In the genomic region with DNA sequence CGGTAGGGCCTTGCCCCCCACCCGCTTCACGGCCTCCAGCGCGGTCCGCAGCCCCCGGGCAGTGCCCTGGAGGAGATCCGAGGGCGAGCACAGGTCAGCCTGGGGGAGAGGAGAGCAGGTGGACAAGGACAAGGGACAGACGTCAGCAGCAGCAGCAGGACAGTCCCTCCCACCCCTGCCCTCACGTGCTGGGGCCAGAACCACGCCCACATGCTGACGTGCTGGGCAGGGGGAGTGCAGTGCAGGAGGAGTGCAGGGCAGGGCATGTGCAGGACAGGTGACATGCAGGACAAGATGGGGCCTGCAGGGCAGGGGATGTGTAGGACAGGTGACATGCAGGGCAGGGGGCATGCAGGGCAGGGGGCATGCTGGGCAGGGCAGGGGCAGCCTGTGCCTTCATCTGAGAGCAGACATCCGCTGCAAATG, we compare ENCODE assay signal across 17 cellular contexts. TPM values are rescaled to one million over a fixed set of nuclear protein-coding genes. Genes with fewer than 3 reads are reported as not detected.
DNase-seq lines count a peak whose midpoint lies in the region; ATAC-seq and TF ChIP-seq lines count a peak whose summit lies in the region.
"Had no signal": no experiment of that assay in that cellular context is flagged by ENCODE, and none has a peak within 500 bp of the region (broad histone marks: within the 10 kb centered on the region; RNA-seq: fewer than 3 reads in every experiment).

No MANE protein-coding gene starts in this region.

- H3K4me3 ChIP-seq in SK-N-SH (ENCODE audit: low read depth in 2 of 2, low read length in 1 of 2) (no peak overlapping the region), right lobe of liver (no peak overlapping the region), OCI-LY7 (ENCODE audit: low read depth, low read length, poor library complexity, severe bottlenecking) (no peak overlapping the region)
- H3K4me3 ChIP-seq: BLaER1 treated with 17β-estradiol and CSF1 and Interleukin-3, amounts not matched to agents 10 nM and 100 nM; GM12878; GM23248; SK-N-MC had no signal

- TF ChIP-seq POLR2A in right lobe of liver (IDR thresholded peaks at IDR 0.05): peak; percentile 33

- peaks cover 6% of the 10 kb centered on the region for H3K4me1 Mint-ChIP-seq in central memory CD8-positive, alpha-beta T cell
- peaks cover 8% of the 10 kb centered on the region for H3K4me1 Mint-ChIP-seq in type B pancreatic cell (ENCODE audit: unreplicated experiment)

- POLR2A ChIA-PET in SK-N-SH (lab: Yijun Ruan, JAX): no interaction called here
- POLR2A ChIA-PET in OCI-LY7 (lab: Charles Lee): no interaction called here

- H3K27ac Mint-ChIP-seq in central memory CD8-positive, alpha-beta T cell (ENCODE audit: low read depth): peak overlapping the region; percentile 32
- no peak overlapping the region for H3K27ac Mint-ChIP-seq in type B pancreatic cell

- peak; percentile 33 for DNase-seq in SK-N-SH
- DNase-seq in central memory CD8-positive, alpha-beta T cell (ENCODE audit: low spot score in 2 of 2): no peak
- peak; percentile 49 to 96 (median 93) for DNase-seq in right lobe of liver
- peak; percentile 68 for DNase-seq in type B pancreatic cell (ENCODE audit: extremely low spot score, unreplicated experiment)
- DNase-seq in NCI-H2081 (lab: John Stamatoyannopoulos, UW): no peak
- no peak for DNase-seq in OCI-LY7 (ENCODE audit: low spot score)
- DNase-seq: GM23248, Karpas-422, NCI-H1436, NCI-H2029 treated with DMSO at 0.1 percent for 48 hours, NCI-H526 treated with DMSO at 0.1 percent for 48 hours had no signal

- H3K79me2 ChIP-seq in SK-N-SH (ENCODE audit: insufficient read depth) (no peaks in the 10 kb centered on the region), OCI-LY7 (ENCODE audit: insufficient read depth, low read depth, low read length) (no peaks in the 10 kb centered on the region)

- no peak for TF ChIP-seq RAD21 in SK-N-SH (IDR thresholded peaks at IDR 0.05; ENCODE audit: low read length)

- no peak overlapping the region for H3K4me3 Mint-ChIP-seq in central memory CD8-positive, alpha-beta T cell
- H3K4me3 Mint-ChIP-seq in type B pancreatic cell: no peak overlapping the region

- H3K9me3 ChIP-seq in SK-N-SH (no peaks in the 10 kb centered on the region), right lobe of liver (no peaks in the 10 kb centered on the region), OCI-LY7 (ENCODE audit: low read length) (no peaks in the 10 kb centered on the region)
- H3K9me3 ChIP-seq: BLaER1 treated with 17β-estradiol and CSF1 and Interleukin-3, amounts not matched to agents 10 nM and 100 nM had no signal

- peaks cover 0 to 10% of the 10 kb centered on the region in 2 experiments; a peak in 1 of 4 replicates for H3K4me1 ChIP-seq in SK-N-SH (ENCODE audit: control insufficient read depth in 1 of 2, insufficient read depth in 2 of 2, low read depth in 1 of 2, low read length in 1 of 2)
- H3K4me1 ChIP-seq in right lobe of liver: peaks cover 0 to 16% (median 5%) of the 10 kb centered on the region in 4 donors
- H3K4me1 ChIP-seq in OCI-LY7 (ENCODE audit: insufficient read depth, low read length, poor library complexity, severe bottlenecking): peaks cover 19% of the 10 kb centered on the region

- no peaks in the 10 kb centered on the region for H3K9me3 Mint-ChIP-seq in central memory CD8-positive, alpha-beta T cell
- H3K9me3 Mint-ChIP-seq in type B pancreatic cell: no peaks in the 10 kb centered on the region

- H2AFZ ChIP-seq in SK-N-SH (ENCODE audit: low read depth): no peak overlapping the region
- no peak overlapping the region for H2AFZ ChIP-seq in OCI-LY7 (ENCODE audit: low read length)
- H2AFZ ChIP-seq: GM23248 had no signal

- H3K4me2 ChIP-seq in SK-N-SH: no peak overlapping the region
- H3K4me2 ChIP-seq in OCI-LY7 (ENCODE audit: low read length): no peak overlapping the region
- H3K4me2 ChIP-seq: BLaER1 treated with 17β-estradiol and CSF1 and Interleukin-3, amounts not matched to agents 10 nM and 100 nM had no signal

- H3K9me2 ChIP-seq in SK-N-SH (no peaks in the 10 kb centered on the region), OCI-LY7 (ENCODE audit: insufficient read depth, low read length) (no peaks in the 10 kb centered on the region)

- CTCF ChIA-PET in SK-N-SH (lab: Yijun Ruan, JAX): interaction anchor here (1.0 to 1.4 kb wide), 2 partner anchors 11 to 92 kb away, joined by 5 read pairs; a partner anchor contains a TSS
- CTCF ChIA-PET in OCI-LY7 (lab: Charles Lee; ENCODE audit: unreplicated experiment): no interaction called here

- BruUV-seq in OCI-LY7 (replicated peaks; lab: Mats Ljungman, UMichigan): no TSS peak

- no peaks in the 10 kb centered on the region for H3K27me3 Mint-ChIP-seq in central memory CD8-positive, alpha-beta T cell
- no peaks in the 10 kb centered on the region for H3K27me3 Mint-ChIP-seq in type B pancreatic cell

- TF ChIP-seq EP300 in SK-N-SH (IDR thresholded peaks at IDR 0.05; ENCODE audit: borderline replicate concordance in 1 of 2, low read depth in 1 of 2, low read length in 1 of 2): no peak

- 95% methylated on average over 14 of the region's 14 CpGs for WGBS in SK-N-SH (ENCODE audit: low lambda C conversion rate)
- WGBS in right lobe of liver (ENCODE audit: insufficient coverage, low coverage, low lambda C conversion rate, missing lambda C conversion rate): 35% methylated on average over 5 of the region's 14 CpGs

- no peak overlapping the region for H3K9ac ChIP-seq in SK-N-SH
- H3K9ac ChIP-seq: BLaER1 treated with 17β-estradiol and CSF1 and Interleukin-3, amounts not matched to agents 10 nM and 100 nM; GM23248 had no signal

- no peak overlapping the region for H3K27ac ChIP-seq in SK-N-SH (ENCODE audit: low read depth in 2 of 2, low read length in 1 of 2)
- peak overlapping the region in 2 of 3 donors; percentile 72 to 85 for H3K27ac ChIP-seq in right lobe of liver
- no peak overlapping the region for H3K27ac ChIP-seq in OCI-LY7 (ENCODE audit: low read depth, low read length, poor library complexity, severe bottlenecking)
- H3K27ac ChIP-seq: BLaER1 treated with 17β-estradiol and CSF1 and Interleukin-3, amounts not matched to agents 10 nM and 100 nM; GM23248; SK-N-MC had no signal

- intact Hi-C loops in right lobe of liver (cut with DNase I) (no loop called here), OCI-LY7 (cut with micrococcal nuclease; ENCODE audit: unreplicated experiment) (no loop called here)

- H4K20me1 ChIP-seq in SK-N-SH (ENCODE audit: insufficient read depth): no peaks in the 10 kb centered on the region
- H4K20me1 ChIP-seq in OCI-LY7 (ENCODE audit: insufficient read depth, low read length): no peaks in the 10 kb centered on the region

- H3F3A ChIP-seq in SK-N-SH (replicated peaks; ENCODE audit: insufficient read depth): no peaks in the 10 kb centered on the region

- H3K36me3 Mint-ChIP-seq in central memory CD8-positive, alpha-beta T cell (ENCODE audit: insufficient read depth): peaks cover 37% of the 10 kb centered on the region
- no peaks in the 10 kb centered on the region for H3K36me3 Mint-ChIP-seq in type B pancreatic cell

- TF ChIP-seq CTCF in SK-N-SH (IDR thresholded peaks at IDR 0.05) (no peak), right lobe of liver (IDR thresholded peaks at IDR 0.05) (peak in 1 of 4 donors; percentile 8), type B pancreatic cell (conservative IDR thresholded peaks at IDR 0.05) (no peak), OCI-LY7 (conservative IDR thresholded peaks at IDR 0.05; ENCODE audit: low read length) (no peak)

- H3K36me3 ChIP-seq in SK-N-SH (replicated peaks in 1 of 2; ENCODE audit: control insufficient read depth in 1 of 2, insufficient read depth in 2 of 2, low read length in 1 of 2): peaks cover 21 to 45% of the 10 kb centered on the region in 2 experiments
- H3K36me3 ChIP-seq in right lobe of liver: peaks cover 0 to 49% (median 7%) of the 10 kb centered on the region in 4 donors
- peaks cover 59% of the 10 kb centered on the region for H3K36me3 ChIP-seq in OCI-LY7 (ENCODE audit: insufficient read depth, low read length)

- no peak for ATAC-seq in SK-N-SH treated with all-trans-retinoic acid at 6 μM for 48 hours
- no peak for ATAC-seq in central memory CD8-positive, alpha-beta T cell (replicated peaks; ENCODE audit: extremely low read depth, poor library complexity, severe bottlenecking)
- peak; percentile 19 to 80 (median 48) for ATAC-seq in right lobe of liver
- ATAC-seq in GM18870 (IDR thresholded peaks at IDR 0.05; ENCODE audit: unreplicated experiment): no peak
- ATAC-seq: GM12878 had no signal

- H3K27me3 ChIP-seq in SK-N-SH (ENCODE audit: insufficient read depth) (no peaks in the 10 kb centered on the region), right lobe of liver (no peaks in the 10 kb centered on the region)

RNA-seq across cellular contexts. Expression of a gene that starts 1.5 kb away (rescaled TPM):
- polyA plus RNA-seq in SK-N-SH (2012; rRNA removed): 1.0 and 1.2 TPM in 2 replicates
- polyA plus RNA-seq in SK-N-SH (2012; cell fraction: cytosol; rRNA removed): 0.18 TPM in 1 of 2 replicates, not detected in the other
- 8.7 and 22.8 TPM in 2 replicates for polyA plus RNA-seq in SK-N-SH (2012; cell fraction: nucleus; rRNA removed)
- total RNA-seq in right lobe of liver (1 to 10 TPM in 3 of 6 experiments, under 1 TPM in 1, not detected in 2; 0.53 to 4.5 (median 2.2) TPM), type B pancreatic cell (ENCODE audit: low replicate concordance) (3.1 and 5.6 TPM in 2 replicates), OCI-LY7 (2022) (12.7 and 14.0 TPM in 2 replicates)
- 1.2 and 1.5 TPM in 2 replicates for total RNA-seq in OCI-LY7 (2014; rRNA removed; shearing (Covaris generic))
- total RNA-seq: GM23248 had no signal
- polyA plus RNA-seq: GM23248 had no signal

RNA-seq across cellular contexts. Expression of a gene that starts 10.7 kb away (rescaled TPM):
- 24.2 and 29.8 TPM in 2 replicates for polyA plus RNA-seq in SK-N-SH (2012; rRNA removed)
- 6.4 and 8.9 TPM in 2 replicates for polyA plus RNA-seq in SK-N-SH (2012; cell fraction: cytosol; rRNA removed)
- polyA plus RNA-seq in SK-N-SH (2012; cell fraction: nucleus; rRNA removed): 189 and 213 TPM in 2 replicates
- total RNA-seq in right lobe of liver (10 to 100 TPM; 19.5 to 39.1 (median 24.7) TPM), type B pancreatic cell (ENCODE audit: low replicate concordance) (64.5 and 66.7 TPM in 2 replicates), OCI-LY7 (2022) (72.0 and 75.5 TPM in 2 replicates)
- total RNA-seq in OCI-LY7 (2014; rRNA removed; shearing (Covaris generic)): 30.3 and 39.2 TPM in 2 replicates

RNA-seq across cellular contexts. Expression of a gene that starts 10.9 kb away (rescaled TPM):
- 0.71 and 0.94 TPM in 2 replicates for polyA plus RNA-seq in SK-N-SH (2012; rRNA removed)
- 0.52 and 0.54 TPM in 2 replicates for polyA plus RNA-seq in SK-N-SH (2012; cell fraction: cytosol; rRNA removed)
- polyA plus RNA-seq in SK-N-SH (2012; cell fraction: nucleus; rRNA removed): 3.3 and 3.7 TPM in 2 replicates
- total RNA-seq in right lobe of liver: 1 to 10 TPM in 1 of 6 experiments, under 1 TPM in 5; 0.25 to 1.0 (median 0.45) TPM
- total RNA-seq in type B pancreatic cell (ENCODE audit: low replicate concordance): 0.76 and 0.77 TPM in 2 replicates
- 0.16 TPM in 1 of 2 replicates, not detected in the other for total RNA-seq in OCI-LY7 (2014; rRNA removed; shearing (Covaris generic))
- total RNA-seq in OCI-LY7 (2022): 1.2 and 1.7 TPM in 2 replicates
- total RNA-seq: A172 had no signal

RNA-seq across cellular contexts. Expression of a gene that starts 26.9 kb away (rescaled TPM):
- 190 and 448 TPM in 2 replicates for polyA plus RNA-seq in SK-N-SH (2012; rRNA removed)
- 153 and 201 TPM in 2 replicates for polyA plus RNA-seq in SK-N-SH (2012; cell fraction: cytosol; rRNA removed)
- polyA plus RNA-seq in SK-N-SH (2012; cell fraction: nucleus; rRNA removed): 1,146 and 1,459 TPM in 2 replicates
- total RNA-seq in right lobe of liver: 10 to 100 TPM; 10.9 to 48.5 (median 23.6) TPM
- total RNA-seq in type B pancreatic cell (ENCODE audit: low replicate concordance): 11.6 and 152 TPM in 2 replicates
- 8.8 and 27.6 TPM in 2 replicates for total RNA-seq in OCI-LY7 (2014; rRNA removed; shearing (Covaris generic))
- total RNA-seq in OCI-LY7 (2022): 32.3 and 38.3 TPM in 2 replicates

RNA-seq across cellular contexts. Expression of a gene that starts 36.2 kb away (rescaled TPM):
- polyA plus RNA-seq in SK-N-SH (2012; rRNA removed): 16.1 and 23.1 TPM in 2 replicates
- polyA plus RNA-seq in SK-N-SH (2012; cell fraction: cytosol; rRNA removed): 9.1 and 10.0 TPM in 2 replicates
- polyA plus RNA-seq in SK-N-SH (2012; cell fraction: nucleus; rRNA removed): 29.2 and 35.1 TPM in 2 replicates
- total RNA-seq in right lobe of liver: 10 to 100 TPM; 52.9 to 86.3 (median 69.8) TPM
- total RNA-seq in type B pancreatic cell (ENCODE audit: low replicate concordance): 16.3 and 21.0 TPM in 2 replicates
- 7.9 and 11.5 TPM in 2 replicates for total RNA-seq in OCI-LY7 (2014; rRNA removed; shearing (Covaris generic))
- total RNA-seq in OCI-LY7 (2022): 15.2 and 17.1 TPM in 2 replicates

Comparison
In these comparisons a context has a peak if more than half of its experiments do, and no peak if none do; other contexts are left out.
1. DNase-seq: peak in SK-N-SH (single experiment), right lobe of liver (3 of 3) and type B pancreatic cell (single experiment); none in central memory CD8-positive, alpha-beta T cell (0 of 2), NCI-H2081 (0 of 2) and OCI-LY7 (single experiment).
2. H3K27ac ChIP-seq: peak in right lobe of liver (2 of 3); none in SK-N-SH (0 of 2) and OCI-LY7 (single experiment).
3. ATAC-seq: peak in right lobe of liver (4 of 4); none in SK-N-SH treated with all-trans-retinoic acid at 6 μM for 48 hours (single experiment), central memory CD8-positive, alpha-beta T cell (single experiment) and GM18870 (single experiment).